ENCODE assay signal across 1 cellular context in the genomic region with DNA sequence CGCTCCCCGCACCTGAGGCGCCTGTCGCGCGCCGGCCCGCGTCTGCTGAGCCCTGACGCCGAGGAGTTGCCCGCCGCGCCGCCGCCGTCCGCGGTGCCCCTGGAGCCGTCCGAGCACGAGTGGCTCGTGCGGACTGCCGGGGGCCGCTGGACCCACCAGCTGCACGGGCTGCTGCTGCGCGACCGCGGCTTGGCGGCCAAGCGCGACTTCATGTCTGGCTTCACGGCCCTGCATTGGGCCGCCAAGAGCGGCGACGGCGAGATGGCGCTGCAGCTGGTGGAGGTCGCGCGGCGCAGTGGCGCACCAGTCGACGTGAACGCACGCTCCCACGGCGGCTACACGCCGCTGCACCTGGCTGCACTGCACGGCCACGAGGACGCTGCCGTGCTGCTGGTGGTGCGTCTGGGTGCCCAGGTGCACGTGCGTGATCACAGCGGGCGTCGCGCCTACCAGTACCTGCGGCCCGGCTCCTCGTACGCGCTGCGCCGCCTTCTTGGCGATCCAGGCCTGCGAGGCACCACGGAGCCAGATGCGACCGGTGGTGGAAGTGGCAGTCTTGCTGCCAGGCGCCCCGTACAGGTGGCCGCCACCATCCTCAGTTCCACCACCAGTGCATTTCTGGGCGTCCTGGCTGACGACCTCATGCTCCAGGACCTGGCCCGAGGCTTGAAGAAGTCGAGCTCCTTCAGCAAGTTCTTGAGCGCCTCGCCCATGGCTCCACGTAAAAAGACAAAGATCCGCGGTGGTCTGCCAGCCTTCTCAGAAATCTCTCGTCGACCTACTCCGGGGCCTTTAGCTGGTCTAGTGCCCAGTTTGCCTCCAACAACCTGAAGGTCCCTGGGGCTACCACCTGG.
TF ChIP-seq lines count a peak whose summit lies in the region.

No MANE protein-coding gene starts in this region.

TF ChIP-seq in WTC11, 78 proteins besides CTCF, POLR2A, EP300 and RAD21 (continued from another document):
- TF ChIP-seq, protein P1, sequence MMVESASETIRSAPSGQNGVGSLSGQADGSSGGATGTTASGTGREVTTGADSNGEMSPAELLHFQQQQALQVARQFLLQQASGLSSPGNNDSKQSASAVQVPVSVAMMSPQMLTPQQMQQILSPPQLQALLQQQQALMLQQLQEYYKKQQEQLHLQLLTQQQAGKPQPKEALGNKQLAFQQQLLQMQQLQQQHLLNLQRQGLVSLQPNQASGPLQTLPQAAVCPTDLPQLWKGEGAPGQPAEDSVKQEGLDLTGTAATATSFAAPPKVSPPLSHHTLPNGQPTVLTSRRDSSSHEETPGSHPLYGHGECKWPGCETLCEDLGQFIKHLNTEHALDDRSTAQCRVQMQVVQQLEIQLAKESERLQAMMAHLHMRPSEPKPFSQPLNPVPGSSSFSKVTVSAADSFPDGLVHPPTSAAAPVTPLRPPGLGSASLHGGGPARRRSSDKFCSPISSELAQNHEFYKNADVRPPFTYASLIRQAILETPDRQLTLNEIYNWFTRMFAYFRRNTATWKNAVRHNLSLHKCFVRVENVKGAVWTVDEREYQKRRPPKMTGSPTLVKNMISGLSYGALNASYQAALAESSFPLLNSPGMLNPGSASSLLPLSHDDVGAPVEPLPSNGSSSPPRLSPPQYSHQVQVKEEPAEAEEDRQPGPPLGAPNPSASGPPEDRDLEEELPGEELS (CRISPR knock-in tag; IDR thresholded peaks at IDR 0.05), result peak; percentile 94; the same call in 1 of the 2 replicates
- TF ChIP-seq CREM (CRISPR knock-in tag; IDR thresholded peaks at IDR 0.05) (no peak; the same call in 1 of the 2 replicates), ZNF423 (CRISPR knock-in tag; IDR thresholded peaks at IDR 0.05) (no peak), HMGA2 (CRISPR knock-in tag; IDR thresholded peaks at IDR 0.05) (no peak), RORB (CRISPR knock-in tag; IDR thresholded peaks at IDR 0.05) (no peak), GABPB1 (CRISPR knock-in tag; IDR thresholded peaks at IDR 0.05) (no peak), ETV6 (CRISPR knock-in tag; IDR thresholded peaks at IDR 0.05) (no peak), ZNF121 (CRISPR knock-in tag; IDR thresholded peaks at IDR 0.05) (peak; percentile 67; the same call in 1 of the 2 replicates), SMAD3 (CRISPR knock-in tag; IDR thresholded peaks at IDR 0.05; ENCODE audit: borderline replicate concordance) (peak; percentile 90), NR2C2 (CRISPR knock-in tag; IDR thresholded peaks at IDR 0.05) (0 out of 2 replicates have a peak, but pooled peaks have one; percentile 34)
- TF ChIP-seq, protein P2, sequence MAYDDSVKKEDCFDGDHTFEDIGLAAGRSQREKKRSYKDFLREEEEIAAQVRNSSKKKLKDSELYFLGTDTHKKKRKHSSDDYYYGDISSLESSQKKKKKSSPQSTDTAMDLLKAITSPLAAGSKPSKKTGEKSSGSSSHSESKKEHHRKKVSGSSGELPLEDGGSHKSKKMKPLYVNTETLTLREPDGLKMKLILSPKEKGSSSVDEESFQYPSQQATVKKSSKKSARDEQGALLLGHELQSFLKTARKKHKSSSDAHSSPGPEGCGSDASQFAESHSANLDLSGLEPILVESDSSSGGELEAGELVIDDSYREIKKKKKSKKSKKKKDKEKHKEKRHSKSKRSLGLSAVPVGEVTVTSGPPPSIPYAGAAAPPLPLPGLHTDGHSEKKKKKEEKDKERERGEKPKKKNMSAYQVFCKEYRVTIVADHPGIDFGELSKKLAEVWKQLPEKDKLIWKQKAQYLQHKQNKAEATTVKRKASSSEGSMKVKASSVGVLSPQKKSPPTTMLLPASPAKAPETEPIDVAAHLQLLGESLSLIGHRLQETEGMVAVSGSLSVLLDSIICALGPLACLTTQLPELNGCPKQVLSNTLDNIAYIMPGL (CRISPR knock-in tag; IDR thresholded peaks at IDR 0.05), result 0 out of 2 replicates have a peak, but pooled peaks have one; percentile 38
- TF ChIP-seq, protein P3, sequence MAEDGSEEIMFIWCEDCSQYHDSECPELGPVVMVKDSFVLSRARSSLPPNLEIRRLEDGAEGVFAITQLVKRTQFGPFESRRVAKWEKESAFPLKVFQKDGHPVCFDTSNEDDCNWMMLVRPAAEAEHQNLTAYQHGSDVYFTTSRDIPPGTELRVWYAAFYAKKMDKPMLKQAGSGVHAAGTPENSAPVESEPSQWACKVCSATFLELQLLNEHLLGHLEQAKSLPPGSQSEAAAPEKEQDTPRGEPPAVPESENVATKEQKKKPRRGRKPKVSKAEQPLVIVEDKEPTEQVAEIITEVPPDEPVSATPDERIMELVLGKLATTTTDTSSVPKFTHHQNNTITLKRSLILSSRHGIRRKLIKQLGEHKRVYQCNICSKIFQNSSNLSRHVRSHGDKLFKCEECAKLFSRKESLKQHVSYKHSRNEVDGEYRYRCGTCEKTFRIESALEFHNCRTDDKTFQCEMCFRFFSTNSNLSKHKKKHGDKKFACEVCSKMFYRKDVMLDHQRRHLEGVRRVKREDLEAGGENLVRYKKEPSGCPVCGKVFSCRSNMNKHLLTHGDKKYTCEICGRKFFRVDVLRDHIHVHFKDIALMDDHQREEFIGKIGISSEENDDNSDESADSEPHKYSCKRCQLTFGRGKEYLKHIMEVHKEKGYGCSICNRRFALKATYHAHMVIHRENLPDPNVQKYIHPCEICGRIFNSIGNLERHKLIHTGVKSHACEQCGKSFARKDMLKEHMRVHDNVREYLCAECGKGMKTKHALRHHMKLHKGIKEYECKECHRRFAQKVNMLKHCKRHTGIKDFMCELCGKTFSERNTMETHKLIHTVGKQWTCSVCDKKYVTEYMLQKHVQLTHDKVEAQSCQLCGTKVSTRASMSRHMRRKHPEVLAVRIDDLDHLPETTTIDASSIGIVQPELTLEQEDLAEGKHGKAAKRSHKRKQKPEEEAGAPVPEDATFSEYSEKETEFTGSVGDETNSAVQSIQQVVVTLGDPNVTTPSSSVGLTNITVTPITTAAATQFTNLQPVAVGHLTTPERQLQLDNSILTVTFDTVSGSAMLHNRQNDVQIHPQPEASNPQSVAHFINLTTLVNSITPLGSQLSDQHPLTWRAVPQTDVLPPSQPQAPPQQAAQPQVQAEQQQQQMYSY (CRISPR knock-in tag; IDR thresholded peaks at IDR 0.05), result no peak
- TF ChIP-seq, protein P4, sequence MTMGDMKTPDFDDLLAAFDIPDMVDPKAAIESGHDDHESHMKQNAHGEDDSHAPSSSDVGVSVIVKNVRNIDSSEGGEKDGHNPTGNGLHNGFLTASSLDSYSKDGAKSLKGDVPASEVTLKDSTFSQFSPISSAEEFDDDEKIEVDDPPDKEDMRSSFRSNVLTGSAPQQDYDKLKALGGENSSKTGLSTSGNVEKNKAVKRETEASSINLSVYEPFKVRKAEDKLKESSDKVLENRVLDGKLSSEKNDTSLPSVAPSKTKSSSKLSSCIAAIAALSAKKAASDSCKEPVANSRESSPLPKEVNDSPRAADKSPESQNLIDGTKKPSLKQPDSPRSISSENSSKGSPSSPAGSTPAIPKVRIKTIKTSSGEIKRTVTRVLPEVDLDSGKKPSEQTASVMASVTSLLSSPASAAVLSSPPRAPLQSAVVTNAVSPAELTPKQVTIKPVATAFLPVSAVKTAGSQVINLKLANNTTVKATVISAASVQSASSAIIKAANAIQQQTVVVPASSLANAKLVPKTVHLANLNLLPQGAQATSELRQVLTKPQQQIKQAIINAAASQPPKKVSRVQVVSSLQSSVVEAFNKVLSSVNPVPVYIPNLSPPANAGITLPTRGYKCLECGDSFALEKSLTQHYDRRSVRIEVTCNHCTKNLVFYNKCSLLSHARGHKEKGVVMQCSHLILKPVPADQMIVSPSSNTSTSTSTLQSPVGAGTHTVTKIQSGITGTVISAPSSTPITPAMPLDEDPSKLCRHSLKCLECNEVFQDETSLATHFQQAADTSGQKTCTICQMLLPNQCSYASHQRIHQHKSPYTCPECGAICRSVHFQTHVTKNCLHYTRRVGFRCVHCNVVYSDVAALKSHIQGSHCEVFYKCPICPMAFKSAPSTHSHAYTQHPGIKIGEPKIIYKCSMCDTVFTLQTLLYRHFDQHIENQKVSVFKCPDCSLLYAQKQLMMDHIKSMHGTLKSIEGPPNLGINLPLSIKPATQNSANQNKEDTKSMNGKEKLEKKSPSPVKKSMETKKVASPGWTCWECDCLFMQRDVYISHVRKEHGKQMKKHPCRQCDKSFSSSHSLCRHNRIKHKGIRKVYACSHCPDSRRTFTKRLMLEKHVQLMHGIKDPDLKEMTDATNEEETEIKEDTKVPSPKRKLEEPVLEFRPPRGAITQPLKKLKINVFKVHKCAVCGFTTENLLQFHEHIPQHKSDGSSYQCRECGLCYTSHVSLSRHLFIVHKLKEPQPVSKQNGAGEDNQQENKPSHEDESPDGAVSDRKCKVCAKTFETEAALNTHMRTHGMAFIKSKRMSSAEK (CRISPR knock-in tag; IDR thresholded peaks at IDR 0.05; ENCODE audit: borderline replicate concordance), result no peak
- TF ChIP-seq, protein P5, sequence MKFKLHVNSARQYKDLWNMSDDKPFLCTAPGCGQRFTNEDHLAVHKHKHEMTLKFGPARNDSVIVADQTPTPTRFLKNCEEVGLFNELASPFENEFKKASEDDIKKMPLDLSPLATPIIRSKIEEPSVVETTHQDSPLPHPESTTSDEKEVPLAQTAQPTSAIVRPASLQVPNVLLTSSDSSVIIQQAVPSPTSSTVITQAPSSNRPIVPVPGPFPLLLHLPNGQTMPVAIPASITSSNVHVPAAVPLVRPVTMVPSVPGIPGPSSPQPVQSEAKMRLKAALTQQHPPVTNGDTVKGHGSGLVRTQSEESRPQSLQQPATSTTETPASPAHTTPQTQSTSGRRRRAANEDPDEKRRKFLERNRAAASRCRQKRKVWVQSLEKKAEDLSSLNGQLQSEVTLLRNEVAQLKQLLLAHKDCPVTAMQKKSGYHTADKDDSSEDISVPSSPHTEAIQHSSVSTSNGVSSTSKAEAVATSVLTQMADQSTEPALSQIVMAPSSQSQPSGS (CRISPR knock-in tag; IDR thresholded peaks at IDR 0.05; ENCODE audit: borderline replicate concordance, low read depth), result no peak
